Comparison of ENCODE assay signal across 8 cellular contexts in the genomic region with DNA sequence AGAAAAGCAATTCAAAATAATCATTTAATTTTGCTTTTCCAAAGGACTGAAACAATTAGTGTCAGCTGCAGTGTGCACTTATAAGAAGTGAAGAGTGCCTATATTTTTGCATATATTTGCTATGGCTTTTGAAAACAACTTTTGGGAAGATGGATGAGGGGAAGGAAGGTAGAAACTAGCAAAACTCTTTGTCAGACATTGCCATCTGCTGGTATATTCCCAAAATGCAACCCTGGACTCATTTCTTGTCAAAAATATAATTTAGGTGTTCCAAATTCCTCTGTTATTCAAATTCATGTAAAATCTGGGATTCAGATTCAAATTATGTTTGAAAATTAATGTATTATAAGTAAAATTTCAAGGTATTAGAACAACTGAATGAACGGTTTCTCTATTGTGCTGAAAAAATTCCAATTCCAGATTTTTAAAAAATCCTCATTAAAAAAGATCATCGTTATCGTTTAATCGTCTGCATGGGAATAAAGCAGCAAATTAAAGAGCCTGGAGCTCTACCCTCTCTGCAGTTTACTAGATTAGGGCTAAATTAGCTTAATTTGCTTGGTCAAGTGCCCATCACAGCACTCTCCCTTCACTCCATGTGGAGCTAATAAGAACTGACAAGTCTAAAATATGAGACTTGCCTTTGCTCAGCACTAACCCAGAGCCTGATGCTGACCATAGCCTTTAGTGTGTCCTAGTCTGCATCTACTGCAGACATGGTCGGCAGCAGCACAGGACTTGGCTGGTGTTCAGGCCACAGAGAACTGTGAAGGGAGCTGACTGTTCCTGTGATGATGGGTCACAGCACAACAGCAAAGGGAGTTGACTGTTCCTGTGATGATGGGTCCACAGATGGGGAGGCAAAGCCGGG.
DNase-seq lines count a peak whose midpoint lies in the region; ATAC-seq, FAIRE-seq and TF ChIP-seq lines count a peak whose summit lies in the region.

No MANE protein-coding gene starts in this region.

- ATAC-seq in lower lobe of right lung: peak in 1 of 2 donors; percentile 15

- H3K4me3 ChIP-seq in lower lobe of right lung (no peak overlapping the region), MG63 (no peak overlapping the region)

- TF ChIP-seq CTCF in 22Rv1 (IDR thresholded peaks at IDR 0.05) (peak; percentile 83), chondrocyte (IDR thresholded peaks at IDR 0.05) (peak; percentile 95), lower lobe of right lung (IDR thresholded peaks at IDR 0.05) (peak; percentile 81)

- H3K4me1 ChIP-seq in lower lobe of right lung: no peaks in the 10 kb centered on the region

- H3K36me3 Mint-ChIP-seq in chondrocyte (ENCODE audit: low read depth): no peaks in the 10 kb centered on the region

- H3K36me3 ChIP-seq in lower lobe of right lung: no peaks in the 10 kb centered on the region
- H3K36me3 ChIP-seq in MG63: no peaks in the 10 kb centered on the region

- H3K9me3 ChIP-seq in lower lobe of right lung (no peaks in the 10 kb centered on the region), MG63 (no peaks in the 10 kb centered on the region)

- intact Hi-C loops in lower lobe of right lung (cut with DNase I): loop anchor here (10.0 kb wide), 1 partner anchor 507 kb away; no protein-coding TSS in a partner anchor

- peak; percentile 98 for FAIRE-seq in G401.6 (lab: Jason Lieb, UNC)

- no peak overlapping the region for H3K4me3 Mint-ChIP-seq in chondrocyte (ENCODE audit: unreplicated experiment)

- H3K27me3 Mint-ChIP-seq in chondrocyte (ENCODE audit: low read depth): peaks cover 5% of the 10 kb centered on the region

- H3K27ac ChIP-seq in 22Rv1 (no peak overlapping the region), lower lobe of right lung (no peak overlapping the region)

- H3K9me3 Mint-ChIP-seq in chondrocyte (ENCODE audit: low read depth): peaks cover 10% of the 10 kb centered on the region

- DNase-seq in NCI-H748 treated with DMSO at 0.1 percent for 48 hours (lab: John Stamatoyannopoulos, UW) (peak; percentile 13), chondrocyte (ENCODE audit: low spot score) (no peak), lower lobe of right lung (no peak), GDM1 (lab: John Stamatoyannopoulos, UW) (no peak), NCI-H446 treated with DMSO at 0.1 percent for 48 hours (lab: John Stamatoyannopoulos, UW) (no peak), MG63 (no peak)

- no peak overlapping the region for H3K27ac Mint-ChIP-seq in chondrocyte (ENCODE audit: unreplicated experiment)

- no peaks in the 10 kb centered on the region for H3K27me3 ChIP-seq in lower lobe of right lung (ENCODE audit: low read depth)
- no peaks in the 10 kb centered on the region for H3K27me3 ChIP-seq in MG63

- peaks cover 20% of the 10 kb centered on the region for H3K4me1 Mint-ChIP-seq in chondrocyte (ENCODE audit: low read depth)
